ENCODE assay signal across 7 cellular contexts in genomic region chr11:91763331-91763730, GRCh38.
"Had no signal": no experiment of that assay in that cellular context is flagged by ENCODE, and none has a peak within 500 bp of the region (broad histone marks: within the 10 kb centered on the region; RNA-seq: fewer than 3 reads in every experiment).

No MANE protein-coding gene starts in this region.

- H2AFZ ChIP-seq: GM23248 had no signal

- DNase-seq: GM23248, GOT3, H7, HFFc6, KBM-7 had no signal

- H3K4me1 ChIP-seq: HAP-1 had no signal

- H3K4me3 ChIP-seq: GM23248, HAP-1 had no signal

- H3K9ac ChIP-seq: GM23248 had no signal

- H3K36me3 ChIP-seq: HAP-1 had no signal

- H3K27ac ChIP-seq: GM23248, HL-60 had no signal

- H3K9me3 ChIP-seq: HAP-1 had no signal
